Comparison of ENCODE assay signal across 16 cellular contexts in the genomic region with DNA sequence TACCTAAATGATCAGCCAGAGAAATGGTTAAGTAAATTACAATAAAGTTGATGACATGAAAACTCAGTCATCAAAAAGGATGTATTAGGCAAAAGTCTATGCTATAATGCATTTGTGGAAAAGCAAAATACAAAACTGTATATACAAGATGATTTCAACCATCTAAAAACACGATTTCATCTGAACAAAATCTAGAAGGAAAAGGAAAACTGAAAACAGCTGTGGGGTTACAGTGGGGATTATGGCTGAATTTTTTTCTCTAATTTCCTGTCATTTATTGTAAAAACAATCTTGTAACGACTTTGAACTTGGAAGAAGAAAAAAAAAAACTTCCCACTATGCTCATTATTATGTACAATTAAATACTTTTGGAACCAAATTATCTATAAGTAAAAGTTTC. TPM values are rescaled to one million over a fixed set of nuclear protein-coding genes. Genes with fewer than 3 reads are reported as not detected.
DNase-seq lines count a peak whose midpoint lies in the region; ATAC-seq and TF ChIP-seq lines count a peak whose summit lies in the region.
"Had no signal": no experiment of that assay in that cellular context is flagged by ENCODE, and none has a peak within 500 bp of the region (broad histone marks: within the 10 kb centered on the region; RNA-seq: fewer than 3 reads in every experiment).

No MANE protein-coding gene starts in this region.

- H3K9me3 ChIP-seq in sigmoid colon, result no peaks in the 10 kb centered on the region
- H3K9me3 ChIP-seq: upper lobe of left lung had no signal

- no peak for TF ChIP-seq POLR2A in sigmoid colon (IDR thresholded peaks at IDR 0.05)

- H3K27ac Mint-ChIP-seq in natural killer cell treated with Interleukin-12 subunit alpha and Interleukin-12 subunit beta and Interleukin-15 and Interleukin-18, amount 100 ng/mL, for 72 hours, result peak overlapping the region; percentile 56 to 85
- H3K27ac Mint-ChIP-seq in natural killer cell, result no peak overlapping the region
- H3K27ac Mint-ChIP-seq: activated CD4-positive, alpha-beta memory T cell treated with anti-CD3 and anti-CD28 coated beads for 36 hours; activated T-helper 1 cell treated with anti-CD3 and anti-CD28 coated beads, Interleukin-12 subunit alpha, Interleukin-12 subunit beta, Interleukin-2, Interleukin-4 antibody, amounts not matched to agents 30 ng/mL and 10 ng/mL and 1 ng/mL, durations not matched to agents 14 hours and 24 hours and 36 hours; stimulated activated effector memory CD8-positive, alpha-beta T cell treated with anti-CD3 and anti-CD28 coated beads, Interleukin-12 subunit alpha, Interleukin-12 subunit beta, amount 100 ng/mL, for 72 hours had no signal

- DNase-seq in natural killer cell treated with Interleukin-12 subunit alpha and Interleukin-12 subunit beta and Interleukin-15 and Interleukin-18, amount 100 ng/mL, for 72 hours (ENCODE audit: low spot score), result no peak
- no peak for DNase-seq in natural killer cell
- DNase-seq in fibroblast of peridontal ligament (ENCODE audit: extremely low read depth), result peak; percentile 56
- DNase-seq in sigmoid colon, result no peak
- no peak for DNase-seq in cerebellum (ENCODE audit: low spot score)
- DNase-seq in SKM-1 (lab: John Stamatoyannopoulos, UW; ENCODE audit: unreplicated experiment), result no peak
- no peak for DNase-seq in NCI-H774 (lab: John Stamatoyannopoulos, UW)
- DNase-seq in activated T-cell treated with anti-CD3 and anti-CD28 coated beads, Interleukin-2, amount 50 U/mL, for 48 hours, result no peak
- DNase-seq: activated CD4-positive, alpha-beta memory T cell treated with anti-CD3 and anti-CD28 coated beads for 36 hours; COR-L47; kidney; NCI-H1105; NCI-H2171 treated with DMSO at 0.1 percent for 48 hours; upper lobe of left lung had no signal

- no peak for ATAC-seq in natural killer cell treated with Interleukin-12 subunit alpha and Interleukin-12 subunit beta and Interleukin-15 and Interleukin-18, amount 100 ng/mL, for 72 hours
- ATAC-seq in natural killer cell, result no peak
- ATAC-seq: stimulated activated effector memory CD8-positive, alpha-beta T cell treated with anti-CD3 and anti-CD28 coated beads, Interleukin-12 subunit alpha, Interleukin-12 subunit beta, amount 100 ng/mL, for 72 hours had no signal

- H3K27me3 Mint-ChIP-seq in natural killer cell treated with Interleukin-12 subunit alpha and Interleukin-12 subunit beta and Interleukin-15 and Interleukin-18, amount 100 ng/mL, for 72 hours, result no peaks in the 10 kb centered on the region
- no peaks in the 10 kb centered on the region for H3K27me3 Mint-ChIP-seq in natural killer cell (ENCODE audit: low read depth in 2 of 2)
- H3K27me3 Mint-ChIP-seq: activated CD4-positive, alpha-beta memory T cell treated with anti-CD3 and anti-CD28 coated beads for 36 hours had no signal

- H3K4me1 Mint-ChIP-seq in natural killer cell treated with Interleukin-12 subunit alpha and Interleukin-12 subunit beta and Interleukin-15 and Interleukin-18, amount 100 ng/mL, for 72 hours (ENCODE audit: low read depth in 2 of 2), result peaks cover 45 to 47% of the 10 kb centered on the region in 2 donors
- peaks cover 13 to 14% of the 10 kb centered on the region in 2 donors for H3K4me1 Mint-ChIP-seq in natural killer cell

- intact Hi-C loops in natural killer cell (cut with micrococcal nuclease), result no loop called here
- intact Hi-C loops in sigmoid colon (cut with DNase I), result no loop called here

- 71 to 76% methylated on average over 2 of the region's 2 CpGs for WGBS in sigmoid colon, 2 donors

- H3K36me3 Mint-ChIP-seq in natural killer cell treated with Interleukin-12 subunit alpha and Interleukin-12 subunit beta and Interleukin-15 and Interleukin-18, amount 100 ng/mL, for 72 hours, result no peaks in the 10 kb centered on the region
- no peaks in the 10 kb centered on the region for H3K36me3 Mint-ChIP-seq in natural killer cell

- no peaks in the 10 kb centered on the region for H3K9me3 Mint-ChIP-seq in natural killer cell treated with Interleukin-12 subunit alpha and Interleukin-12 subunit beta and Interleukin-15 and Interleukin-18, amount 100 ng/mL, for 72 hours
- H3K9me3 Mint-ChIP-seq in natural killer cell, result no peaks in the 10 kb centered on the region
- H3K9me3 Mint-ChIP-seq: activated CD4-positive, alpha-beta memory T cell treated with anti-CD3 and anti-CD28 coated beads for 36 hours; activated T-helper 1 cell treated with anti-CD3 and anti-CD28 coated beads, Interleukin-12 subunit alpha, Interleukin-12 subunit beta, Interleukin-2, Interleukin-4 antibody, amounts not matched to agents 30 ng/mL and 10 ng/mL and 1 ng/mL, durations not matched to agents 14 hours and 24 hours and 36 hours; stimulated activated effector memory CD8-positive, alpha-beta T cell treated with anti-CD3 and anti-CD28 coated beads, Interleukin-12 subunit alpha, Interleukin-12 subunit beta, amount 100 ng/mL, for 72 hours had no signal

- H3K36me3 ChIP-seq in sigmoid colon, result no peaks in the 10 kb centered on the region
- H3K36me3 ChIP-seq: upper lobe of left lung had no signal

- no peak overlapping the region for H3K4me3 ChIP-seq in sigmoid colon

- H3K27ac ChIP-seq in sigmoid colon, result peak overlapping the region; percentile 48 to 70 (median 58)

- H3K27me3 ChIP-seq in sigmoid colon, result no peaks in the 10 kb centered on the region
- H3K27me3 ChIP-seq: upper lobe of left lung had no signal

- H3K4me3 Mint-ChIP-seq in natural killer cell treated with Interleukin-12 subunit alpha and Interleukin-12 subunit beta and Interleukin-15 and Interleukin-18, amount 100 ng/mL, for 72 hours, result peak overlapping the region; percentile 58
- H3K4me3 Mint-ChIP-seq in natural killer cell, result no peak overlapping the region
- H3K4me3 Mint-ChIP-seq: activated CD4-positive, alpha-beta memory T cell treated with anti-CD3 and anti-CD28 coated beads for 36 hours; activated T-helper 1 cell treated with anti-CD3 and anti-CD28 coated beads, Interleukin-12 subunit alpha, Interleukin-12 subunit beta, Interleukin-2, Interleukin-4 antibody, amounts not matched to agents 30 ng/mL and 10 ng/mL and 1 ng/mL, durations not matched to agents 14 hours and 24 hours and 36 hours; stimulated activated effector memory CD8-positive, alpha-beta T cell treated with anti-CD3 and anti-CD28 coated beads, Interleukin-12 subunit alpha, Interleukin-12 subunit beta, amount 100 ng/mL, for 72 hours had no signal

- H3K4me1 ChIP-seq in sigmoid colon, result peaks cover 0 to 4% (median 2%) of the 10 kb centered on the region in 4 donors

- no peak for TF ChIP-seq EP300 in sigmoid colon (IDR thresholded peaks at IDR 0.05)

- TF ChIP-seq CTCF in natural killer cell (IDR thresholded peaks at IDR 0.05) (no peak), sigmoid colon (IDR thresholded peaks at IDR 0.05) (no peak)

RNA-seq across cellular contexts. Expression of a gene that starts 30.3 kb away (rescaled TPM):
- total RNA-seq in natural killer cell treated with Interleukin-12 subunit alpha and Interleukin-12 subunit beta and Interleukin-15 and Interleukin-18, amount 100 ng/mL, for 72 hours, result 10 to 100 TPM; 28.1 to 36.2 TPM
- total RNA-seq in natural killer cell (10 to 100 TPM; 10.4 to 11.8 (median 11.4) TPM), sigmoid colon (1 to 10 TPM; 2.8 to 4.6 (median 3.6) TPM), cerebellum (6.1 TPM)
- 10 to 100 TPM; 10.2 to 17.4 (median 10.6) TPM for polyA plus RNA-seq in sigmoid colon

RNA-seq across cellular contexts. Expression of a gene that starts 30.5 kb away (rescaled TPM):
- total RNA-seq in natural killer cell treated with Interleukin-12 subunit alpha and Interleukin-12 subunit beta and Interleukin-15 and Interleukin-18, amount 100 ng/mL, for 72 hours, result 10 to 100 TPM; 11.8 to 22.1 TPM
- total RNA-seq in natural killer cell, result 10 to 100 TPM; 11.4 to 13.6 (median 12.3) TPM
- total RNA-seq in sigmoid colon, result 10 to 100 TPM; 29.9 to 67.5 (median 32.5) TPM
- polyA plus RNA-seq in sigmoid colon, result 10 to 100 TPM; 16.6 to 28.8 (median 19.5) TPM
- total RNA-seq in cerebellum, result 4.1 TPM

RNA-seq across cellular contexts. Expression of a gene that starts 31.7 kb away (rescaled TPM):
- total RNA-seq in natural killer cell treated with Interleukin-12 subunit alpha and Interleukin-12 subunit beta and Interleukin-15 and Interleukin-18, amount 100 ng/mL, for 72 hours, result 1 to 10 TPM; 5.7 to 6.0 TPM
- total RNA-seq in natural killer cell (10 to 100 TPM in 1 of 3 donors, 1 to 10 TPM in 2; 4.1 to 10.0 (median 8.6) TPM), sigmoid colon (100 to 1,000 TPM in 1 of 4 donors, 10 to 100 TPM in 3; 46.1 to 102 (median 63.2) TPM), cerebellum (53.2 TPM)
- polyA plus RNA-seq in sigmoid colon, result 1 to 10 TPM in 2 of 3 donors, under 1 TPM in 1; 0.23 to 4.6 (median 1.8) TPM

Comparison
In these comparisons a context has a peak if more than half of its experiments do, and no peak if none do; other contexts are left out.
1. H3K27ac Mint-ChIP-seq: peak in natural killer cell treated with Interleukin-12 subunit alpha and Interleukin-12 subunit beta and Interleukin-15 and Interleukin-18, amount 100 ng/mL, for 72 hours (2 of 2); none in natural killer cell (0 of 2).